8 cellular contexts compared by ENCODE assay signal in genomic region chr4:39458161-39458504, GRCh38. TPM values are rescaled to one million over a fixed set of nuclear protein-coding genes. Genes with fewer than 3 reads are reported as not detected.
DNase-seq lines count a peak whose midpoint lies in the region; ATAC-seq and TF ChIP-seq lines count a peak whose summit lies in the region.
"Not testable (repeated sequence)": the region's sequence is repeated elsewhere in the genome, so short reads cannot be mapped to it uniquely, and the experiment has no call there.

No MANE protein-coding gene starts in this region.

- H3K27me3 Mint-ChIP-seq in activated CD4-positive, alpha-beta T cell treated with anti-CD3 and anti-CD28 coated beads for 36 hours; MCF 10A (ENCODE audit: insufficient read depth, unreplicated experiment); memory B cell: not testable (repeated sequence)

- CTCF ChIA-PET in activated CD4-positive, alpha-beta T cell treated with anti-CD3 and anti-CD28 coated beads for 36 hours (lab: Charles Lee) = interaction anchor here (0.7 to 3.2 kb wide), 3 partner anchors 11 to 602 kb away, joined by 5 to 29 read pairs (median 10); no protein-coding TSS in a partner anchor
- CTCF ChIA-PET in MCF 10A (lab: Yijun Ruan, JAX) = interaction anchor here (0.6 to 0.8 kb wide), 3 partner anchors 9 to 143 kb away, joined by 3 read pairs; no protein-coding TSS in a partner anchor

- H3K27me3 ChIP-seq in aorta (ENCODE audit: control insufficient read depth in 1 of 2, insufficient read depth in 2 of 2, low read length in 1 of 2) = not testable (repeated sequence)

- ATAC-seq in GM18907 (IDR thresholded peaks at IDR 0.05; ENCODE audit: unreplicated experiment) (peak; percentile 6), memory B cell (ENCODE audit: low read depth) (peak; percentile 2)
- ATAC-seq in activated CD4-positive, alpha-beta T cell treated with anti-CD3 and anti-CD28 coated beads for 36 hours; aorta (ENCODE audit: low FRiP score): not testable (repeated sequence)

- not testable (repeated sequence) for BruUV-seq in MCF 10A (replicated peaks; lab: Mats Ljungman, UMichigan)

- H3K36me3 Mint-ChIP-seq in activated CD4-positive, alpha-beta T cell treated with anti-CD3 and anti-CD28 coated beads for 36 hours (ENCODE audit: low read depth) = peaks cover 66% of the 10 kb centered on the region
- H3K36me3 Mint-ChIP-seq in MCF 10A (ENCODE audit: insufficient read depth, unreplicated experiment) (peaks cover 75% of the 10 kb centered on the region), memory B cell (peaks cover 21% of the 10 kb centered on the region)

- peak overlapping the region; percentile 69 for H3K4me3 ChIP-seq in Jurkat, Clone E6-1 (ENCODE audit: low read length)
- H3K4me3 ChIP-seq in foreskin fibroblast (ENCODE audit: low read depth in 1 of 2, low read length in 2 of 2) = peak overlapping the region; percentile 76 to 95
- H3K4me3 ChIP-seq in retinal pigment epithelial cell (ENCODE audit: low read length) = peak overlapping the region; percentile 98
- H3K4me3 ChIP-seq in aorta (ENCODE audit: low read length in 2 of 2) = peak overlapping the region; percentile 55 to 60

- peak overlapping the region; percentile 100 for H3K27ac Mint-ChIP-seq in activated CD4-positive, alpha-beta T cell treated with anti-CD3 and anti-CD28 coated beads for 36 hours
- H3K27ac Mint-ChIP-seq in MCF 10A (ENCODE audit: low read depth, unreplicated experiment) = peak overlapping the region; percentile 100
- peak overlapping the region; percentile 99 for H3K27ac Mint-ChIP-seq in memory B cell

- intact Hi-C loops in activated CD4-positive, alpha-beta T cell treated with anti-CD3 and anti-CD28 coated beads for 36 hours (cut with DNase I, micrococcal nuclease) = loop anchor here (1.0 to 5.0 kb wide), 13 partner anchors 69 to 849 kb away; partner anchors contain the start of genes SMIM14 (in 2 of the 2), UGDH (in 2 of the 2), WDR19 (in 2 of the 2) and N4BP2 (in 1 of the 2)
- intact Hi-C loops in MCF 10A (cut with micrococcal nuclease) = loop anchor here (10.0 kb wide), 1 partner anchor 143 kb away; no protein-coding TSS in a partner anchor
- intact Hi-C loops in aorta (cut with DNase I) = loop anchor here (2.0 to 10.0 kb wide), 3 partner anchors 93 to 519 kb away; partner anchors contain the start of genes PDS5A (in 1 of the 2), RFC1 (in 1 of the 2) and SMIM14 (in 1 of the 2)

- peak overlapping the region; percentile 37 to 95 for H3K27ac ChIP-seq in aorta (ENCODE audit: low read depth in 1 of 2, low read length in 2 of 2)

- H3K9me3 ChIP-seq in aorta (ENCODE audit: control insufficient read depth, low read length) = not testable (repeated sequence)

- WGBS in aorta, 2 donors = 0 to 1% methylated on average over 13 of the region's 13 CpGs

- H3K4me1 ChIP-seq in aorta (ENCODE audit: control insufficient read depth in 1 of 2, insufficient read depth in 2 of 2, low read length in 2 of 2) = not testable (repeated sequence)

- H3K36me3 ChIP-seq in aorta (ENCODE audit: control insufficient read depth in 1 of 2, insufficient read depth in 2 of 2, low read length in 1 of 2) = not testable (repeated sequence)

- not testable (repeated sequence) for H3K9me3 Mint-ChIP-seq in activated CD4-positive, alpha-beta T cell treated with anti-CD3 and anti-CD28 coated beads for 36 hours (ENCODE audit: low read depth); MCF 10A (ENCODE audit: unreplicated experiment); memory B cell

- TF ChIP-seq CTCF in MCF 10A (IDR thresholded peaks at IDR 0.05; ENCODE audit: unreplicated experiment); foreskin fibroblast (IDR thresholded peaks at IDR 0.05; ENCODE audit: low read depth, low read length); retinal pigment epithelial cell (conservative IDR thresholded peaks at IDR 0.05; ENCODE audit: low read depth, low read length): not testable (repeated sequence)

- H3K4me3 Mint-ChIP-seq in activated CD4-positive, alpha-beta T cell treated with anti-CD3 and anti-CD28 coated beads for 36 hours = peak overlapping the region; percentile 98
- H3K4me3 Mint-ChIP-seq in MCF 10A (ENCODE audit: unreplicated experiment) (peak overlapping the region; percentile 95), memory B cell (peak overlapping the region; percentile 96)

- not testable (repeated sequence) for DNase-seq in Jurkat, Clone E6-1 (ENCODE audit: low read depth, low spot score); activated CD4-positive, alpha-beta T cell treated with anti-CD3 and anti-CD28 coated beads for 36 hours; MCF 10A (ENCODE audit: unreplicated experiment); foreskin fibroblast; memory B cell (ENCODE audit: low spot score in 2 of 2); retinal pigment epithelial cell (ENCODE audit: low read depth); aorta

- POLR2A ChIA-PET in activated CD4-positive, alpha-beta T cell treated with anti-CD3 and anti-CD28 coated beads for 36 hours (lab: Charles Lee) = interaction anchor here (0.6 to 2.5 kb wide), 6 partner anchors 9 to 180 kb away, joined by 3 to 11 read pairs (median 4); partner anchors contain the start of genes RFC1 and SMIM14
- POLR2A ChIA-PET in MCF 10A (lab: Yijun Ruan, JAX) = interaction anchor here (0.6 to 7.4 kb wide), 30 partner anchors 9 to 745 kb away, joined by 3 to 79 read pairs (median 6); partner anchors contain the start of genes RFC1, SMIM14, UBE2K and UGDH

- peaks cover 49% of the 10 kb centered on the region for H3K4me1 Mint-ChIP-seq in activated CD4-positive, alpha-beta T cell treated with anti-CD3 and anti-CD28 coated beads for 36 hours
- H3K4me1 Mint-ChIP-seq in MCF 10A (ENCODE audit: insufficient read depth, unreplicated experiment) = not testable (repeated sequence)
- peaks cover 12% of the 10 kb centered on the region for H3K4me1 Mint-ChIP-seq in memory B cell

RNA-seq across cellular contexts. Expression of gene RPL9, which starts 0.6 kb away (rescaled TPM):
- polyA plus RNA-seq in Jurkat, Clone E6-1 (2012; ENCODE audit: insufficient read depth, insufficient read length) = 770 TPM
- 1,000 to 10,000 TPM; 1,442 to 2,369 TPM for total RNA-seq in activated CD4-positive, alpha-beta T cell treated with anti-CD3 and anti-CD28 coated beads for 36 hours
- total RNA-seq in MCF 10A (2022) (1,405 and 1,620 TPM in 2 replicates), aorta (1,000 to 10,000 TPM; 1,118 to 1,464 TPM)
- polyA plus RNA-seq in aorta = 1,000 to 10,000 TPM; 2,360 to 6,864 TPM

RNA-seq across cellular contexts. Expression of gene LIAS, which starts 0.7 kb away (rescaled TPM):
- polyA plus RNA-seq in Jurkat, Clone E6-1 (2012; ENCODE audit: insufficient read depth, insufficient read length) = 18.0 TPM
- 10 to 100 TPM; 30.7 to 35.5 TPM for total RNA-seq in activated CD4-positive, alpha-beta T cell treated with anti-CD3 and anti-CD28 coated beads for 36 hours
- total RNA-seq in MCF 10A (2022) = 21.6 and 24.6 TPM in 2 replicates
- total RNA-seq in aorta = 10 to 100 TPM in 1 of 2 donors, 1 to 10 TPM in 1; 5.9 to 12.6 TPM
- polyA plus RNA-seq in aorta = 10 to 100 TPM in 1 of 2 donors, 1 to 10 TPM in 1; 5.4 to 18.4 TPM

RNA-seq across cellular contexts. Expression of gene KLB, which starts 51.4 kb away (rescaled TPM):
- polyA plus RNA-seq in Jurkat, Clone E6-1 (2012; ENCODE audit: insufficient read depth, insufficient read length) = not detected
- total RNA-seq in activated CD4-positive, alpha-beta T cell treated with anti-CD3 and anti-CD28 coated beads for 36 hours = not detected
- total RNA-seq in MCF 10A (2022) = not detected in 2 replicates
- total RNA-seq in aorta = not detected
- polyA plus RNA-seq in aorta = under 1 TPM in 1 of 2 donors, not detected in 1; 0.13 TPM
